Comparison of ENCODE assay signal across 17 cellular contexts in the genomic region with DNA sequence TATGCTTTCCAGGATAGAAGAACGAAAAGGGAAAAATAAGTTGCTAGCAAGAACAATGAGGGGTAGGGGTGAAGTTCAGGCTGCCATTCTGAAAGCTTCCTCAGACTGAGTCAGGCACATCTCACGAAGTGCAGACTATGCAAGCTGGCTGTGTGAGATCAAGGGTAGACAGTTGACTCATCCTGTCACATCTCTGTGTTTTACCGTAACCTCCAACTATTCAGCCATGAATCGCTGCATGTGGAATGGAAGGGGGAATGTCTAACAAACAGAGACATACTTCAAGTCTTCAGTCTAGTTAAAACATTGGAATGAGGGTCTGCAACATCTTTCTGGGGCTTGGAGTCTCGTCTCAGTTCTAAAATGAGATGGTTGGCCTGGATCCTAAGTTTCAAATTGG. TPM values are rescaled to one million over a fixed set of nuclear protein-coding genes. Genes with fewer than 3 reads are reported as not detected.
DNase-seq lines count a peak whose midpoint lies in the region; ATAC-seq and TF ChIP-seq lines count a peak whose summit lies in the region.
"Had no signal": no experiment of that assay in that cellular context is flagged by ENCODE, and none has a peak within 500 bp of the region (broad histone marks: within the 10 kb centered on the region; RNA-seq: fewer than 3 reads in every experiment).

No MANE protein-coding gene starts in this region.

- no peak overlapping the region for H3K4me3 ChIP-seq in subcutaneous abdominal adipose tissue (ENCODE audit: low read depth in 1 of 5, low read length in 5 of 5)
- H3K4me3 ChIP-seq: right atrium auricular region, suprapubic skin had no signal

- no peaks in the 10 kb centered on the region for H3K36me3 ChIP-seq in subcutaneous abdominal adipose tissue (ENCODE audit: control insufficient read depth in 5 of 5, insufficient read depth in 5 of 5, low read length in 5 of 5)
- H3K36me3 ChIP-seq: right atrium auricular region, suprapubic skin had no signal

- peaks cover 5% of the 10 kb centered on the region for H3K4me1 Mint-ChIP-seq in stimulated activated naive CD8-positive, alpha-beta T cell treated with anti-CD3 and anti-CD28 coated beads, Interleukin-15, amount 100 ng/mL, for 72 hours
- H3K4me1 Mint-ChIP-seq in activated CD8-positive, alpha-beta T cell treated with anti-CD3 and anti-CD28 coated beads, Interleukin-2, amount 10 ng/mL, durations not matched to agents 7 days and 5 days (ENCODE audit: low read depth) = peaks cover 5% of the 10 kb centered on the region

- H3K4me3 Mint-ChIP-seq in stimulated activated naive CD8-positive, alpha-beta T cell treated with anti-CD3 and anti-CD28 coated beads, Interleukin-15, amount 100 ng/mL, for 72 hours = no peak overlapping the region
- no peak overlapping the region for H3K4me3 Mint-ChIP-seq in activated CD8-positive, alpha-beta T cell treated with anti-CD3 and anti-CD28 coated beads, Interleukin-2, amount 10 ng/mL, durations not matched to agents 7 days and 5 days

- H3K27me3 ChIP-seq in foreskin keratinocyte (no peaks in the 10 kb centered on the region), subcutaneous abdominal adipose tissue (ENCODE audit: control insufficient read depth in 5 of 5, insufficient read depth in 4 of 5, low read length in 5 of 5) (no peaks in the 10 kb centered on the region)
- H3K27me3 ChIP-seq: right atrium auricular region, suprapubic skin had no signal

- H3K27ac ChIP-seq in foreskin keratinocyte (no peak overlapping the region), subcutaneous abdominal adipose tissue (ENCODE audit: low read depth, low read length) (peak overlapping the region; percentile 5)
- H3K27ac ChIP-seq: HL-60, right atrium auricular region, suprapubic skin had no signal

- no peak overlapping the region for H3K9ac ChIP-seq in subcutaneous abdominal adipose tissue (ENCODE audit: low read length in 5 of 5)

- no peaks in the 10 kb centered on the region for H3K36me3 Mint-ChIP-seq in activated CD8-positive, alpha-beta T cell treated with anti-CD3 and anti-CD28 coated beads, Interleukin-2, amount 10 ng/mL, durations not matched to agents 7 days and 5 days (ENCODE audit: low read depth)

- CTCF ChIA-PET in activated CD8-positive, alpha-beta T cell treated with anti-CD3 and anti-CD28 coated beads, Interleukin-2, amount 10 ng/mL, durations not matched to agents 7 days and 5 days (lab: Charles Lee) = no interaction called here

- ATAC-seq in SK-N-SH treated with all-trans-retinoic acid at 6 μM for 48 hours (peak; percentile 98), foreskin keratinocyte (peak; percentile 41), GM18498 (IDR thresholded peaks at IDR 0.05; ENCODE audit: unreplicated experiment) (no peak)
- no peak for ATAC-seq in stimulated activated naive CD8-positive, alpha-beta T cell treated with anti-CD3 and anti-CD28 coated beads, Interleukin-15, amount 100 ng/mL, for 72 hours
- no peak for ATAC-seq in activated CD8-positive, alpha-beta T cell treated with anti-CD3 and anti-CD28 coated beads, Interleukin-2, amount 10 ng/mL, durations not matched to agents 7 days and 5 days

- no peaks in the 10 kb centered on the region for H3K9me3 ChIP-seq in subcutaneous abdominal adipose tissue (ENCODE audit: control insufficient read depth in 5 of 5, low read length in 5 of 5)
- H3K9me3 ChIP-seq: right atrium auricular region, suprapubic skin had no signal

- H3K27me3 Mint-ChIP-seq in stimulated activated naive CD8-positive, alpha-beta T cell treated with anti-CD3 and anti-CD28 coated beads, Interleukin-15, amount 100 ng/mL, for 72 hours = no peaks in the 10 kb centered on the region
- no peaks in the 10 kb centered on the region for H3K27me3 Mint-ChIP-seq in activated CD8-positive, alpha-beta T cell treated with anti-CD3 and anti-CD28 coated beads, Interleukin-2, amount 10 ng/mL, durations not matched to agents 7 days and 5 days (ENCODE audit: low read depth)

- H3K9me3 Mint-ChIP-seq in stimulated activated naive CD8-positive, alpha-beta T cell treated with anti-CD3 and anti-CD28 coated beads, Interleukin-15, amount 100 ng/mL, for 72 hours = peaks cover 0 to 4% of the 10 kb centered on the region in 2 donors
- no peaks in the 10 kb centered on the region for H3K9me3 Mint-ChIP-seq in activated CD8-positive, alpha-beta T cell treated with anti-CD3 and anti-CD28 coated beads, Interleukin-2, amount 10 ng/mL, durations not matched to agents 7 days and 5 days (ENCODE audit: insufficient read depth)

- no peak for TF ChIP-seq CTCF in foreskin keratinocyte (conservative IDR thresholded peaks at IDR 0.05)

- H3K4me1 ChIP-seq in foreskin keratinocyte (no peaks in the 10 kb centered on the region), subcutaneous abdominal adipose tissue (ENCODE audit: control insufficient read depth in 5 of 5, insufficient read depth in 5 of 5, low read length in 5 of 5) (peaks cover 0 to 6% (median 4%) of the 10 kb centered on the region in 5 donors)
- H3K4me1 ChIP-seq: suprapubic skin had no signal

- POLR2A ChIA-PET in activated CD8-positive, alpha-beta T cell treated with anti-CD3 and anti-CD28 coated beads, Interleukin-2, amount 10 ng/mL, durations not matched to agents 7 days and 5 days (lab: Charles Lee) = no interaction called here

- DNase-seq in HCEC 1CT (peak; percentile 88), foreskin keratinocyte (no peak)
- DNase-seq in stimulated activated naive CD8-positive, alpha-beta T cell treated with anti-CD3 and anti-CD28 coated beads, Interleukin-15, amount 100 ng/mL, for 72 hours = no peak
- DNase-seq in activated CD8-positive, alpha-beta T cell treated with anti-CD3 and anti-CD28 coated beads, Interleukin-2, amount 10 ng/mL, durations not matched to agents 7 days and 5 days = no peak
- DNase-seq: amygdala; DMS79 treated with DMSO at 0.1 percent for 48 hours; effector memory CD4-positive, alpha-beta T cell; midbrain; NCI-H1048; NCI-H446 treated with DMSO at 0.1 percent for 48 hours; Right ventricle myocardium superior had no signal

- no peak overlapping the region for H3K27ac Mint-ChIP-seq in stimulated activated naive CD8-positive, alpha-beta T cell treated with anti-CD3 and anti-CD28 coated beads, Interleukin-15, amount 100 ng/mL, for 72 hours
- no peak overlapping the region for H3K27ac Mint-ChIP-seq in activated CD8-positive, alpha-beta T cell treated with anti-CD3 and anti-CD28 coated beads, Interleukin-2, amount 10 ng/mL, durations not matched to agents 7 days and 5 days

TF ChIP-seq in SK-N-SH treated with all-trans-retinoic acid at 6 μM for 48 hours, 23 proteins besides CTCF, POLR2A, EP300 and RAD21:
- TF ChIP-seq PATZ1 (CRISPR knock-in tag; IDR thresholded peaks at IDR 0.05; ENCODE audit: borderline replicate concordance) = no peak
- 0 out of 2 replicates have a peak, but pooled peaks have one; percentile 33 for TF ChIP-seq RARB (CRISPR knock-in tag; IDR thresholded peaks at IDR 0.05)

RNA-seq across cellular contexts. Expression of gene AGTR1, which starts 25.9 kb away (rescaled TPM):
- not detected in 2 replicates for total RNA-seq in foreskin keratinocyte
- not detected in 2 replicates for polyA plus RNA-seq in foreskin keratinocyte
- not detected for total RNA-seq in activated CD8-positive, alpha-beta T cell treated with anti-CD3 and anti-CD28 coated beads, Interleukin-2, amount 10 ng/mL, durations not matched to agents 7 days and 5 days

Comparison
In these comparisons a context has a peak if more than half of its experiments do, and no peak if none do; other contexts are left out.
1. ATAC-seq: peak in SK-N-SH treated with all-trans-retinoic acid at 6 μM for 48 hours (single experiment) and foreskin keratinocyte (single experiment); none in stimulated activated naive CD8-positive, alpha-beta T cell treated with anti-CD3 and anti-CD28 coated beads, Interleukin-15, amount 100 ng/mL, for 72 hours (single experiment), GM18498 (single experiment) and activated CD8-positive, alpha-beta T cell treated with anti-CD3 and anti-CD28 coated beads, Interleukin-2, amount 10 ng/mL, durations not matched to agents 7 days and 5 days (single experiment).